In genomic region chr1:22875240-22875639, GRCh38 we compare ENCODE assay signal across 18 cellular contexts.
"Had no signal": no experiment of that assay in that cellular context is flagged by ENCODE, and none has a peak within 500 bp of the region (broad histone marks: within the 10 kb centered on the region; RNA-seq: fewer than 3 reads in every experiment).

No MANE protein-coding gene starts in this region.

- H3K27ac Mint-ChIP-seq: activated B cell treated with CpG ODN at 0.5 μM for 24 hours; activated CD4-positive, alpha-beta memory T cell treated with anti-CD3 and anti-CD28 coated beads for 36 hours; activated CD4-positive, alpha-beta T cell treated with anti-CD3 and anti-CD28 coated beads for 36 hours; activated naive CD4-positive, alpha-beta T cell treated with anti-CD3 and anti-CD28 coated beads, Interleukin-2, amount 10 ng/mL, durations not matched to agents 7 days and 5 days; natural killer cell treated with Interleukin-12 subunit alpha and Interleukin-12 subunit beta and Interleukin-15 and Interleukin-18, amount 100 ng/mL, for 72 hours; T-helper 17 cell had no signal

- H3K36me3 ChIP-seq: spleen had no signal

- H3K36me3 Mint-ChIP-seq: activated CD4-positive, alpha-beta memory T cell treated with anti-CD3 and anti-CD28 coated beads for 36 hours; activated naive CD4-positive, alpha-beta T cell treated with anti-CD3 and anti-CD28 coated beads, Interleukin-2, amount 10 ng/mL, durations not matched to agents 7 days and 5 days; natural killer cell treated with Interleukin-12 subunit alpha and Interleukin-12 subunit beta and Interleukin-15 and Interleukin-18, amount 100 ng/mL, for 72 hours had no signal

- H3K9me3 ChIP-seq: spleen, testis had no signal

- H3K4me3 ChIP-seq: spleen, testis had no signal

- H3K4me3 Mint-ChIP-seq: activated B cell treated with CpG ODN at 0.5 μM for 24 hours; activated CD4-positive, alpha-beta memory T cell treated with anti-CD3 and anti-CD28 coated beads for 36 hours; activated CD4-positive, alpha-beta T cell treated with anti-CD3 and anti-CD28 coated beads for 36 hours; activated naive CD4-positive, alpha-beta T cell treated with anti-CD3 and anti-CD28 coated beads, Interleukin-2, amount 10 ng/mL, durations not matched to agents 7 days and 5 days; natural killer cell treated with Interleukin-12 subunit alpha and Interleukin-12 subunit beta and Interleukin-15 and Interleukin-18, amount 100 ng/mL, for 72 hours; T-helper 17 cell had no signal

- H3K27ac ChIP-seq: spleen, testis had no signal

- DNase-seq: activated B cell treated with CpG ODN at 0.5 μM for 24 hours; activated CD4-positive, alpha-beta memory T cell treated with anti-CD3 and anti-CD28 coated beads for 36 hours; activated CD4-positive, alpha-beta T cell treated with anti-CD3 and anti-CD28 coated beads for 36 hours; activated naive CD4-positive, alpha-beta T cell treated with anti-CD3 and anti-CD28 coated beads, Interleukin-2, amount 10 ng/mL, durations not matched to agents 7 days and 5 days; activated T-cell treated with anti-CD3 and anti-CD28 coated beads, Interleukin-2, amount 50 U/mL, for 48 hours; amygdala; cortex of kidney; effector CD8-positive, alpha-beta T cell; foreskin melanocyte; spleen; stimulated activated CD4-positive, alpha-beta T cell treated with anti-CD3 and anti-CD28 coated beads, Interleukin-4, amount 100 ng/mL, for 1 hour; stimulated activated naive CD4-positive, alpha-beta T cell; SW 1271; T-helper 17 cell; testis; trophoblast cell had no signal

- ATAC-seq: activated CD4-positive, alpha-beta T cell treated with anti-CD3 and anti-CD28 coated beads for 36 hours; esophagus mucosa; natural killer cell treated with Interleukin-12 subunit alpha and Interleukin-12 subunit beta and Interleukin-15 and Interleukin-18, amount 100 ng/mL, for 72 hours; T-helper 17 cell had no signal

- H3K9me3 Mint-ChIP-seq: activated B cell treated with CpG ODN at 0.5 μM for 24 hours; activated CD4-positive, alpha-beta memory T cell treated with anti-CD3 and anti-CD28 coated beads for 36 hours; activated naive CD4-positive, alpha-beta T cell treated with anti-CD3 and anti-CD28 coated beads, Interleukin-2, amount 10 ng/mL, durations not matched to agents 7 days and 5 days; natural killer cell treated with Interleukin-12 subunit alpha and Interleukin-12 subunit beta and Interleukin-15 and Interleukin-18, amount 100 ng/mL, for 72 hours had no signal

- H3K27me3 Mint-ChIP-seq: activated CD4-positive, alpha-beta memory T cell treated with anti-CD3 and anti-CD28 coated beads for 36 hours; natural killer cell treated with Interleukin-12 subunit alpha and Interleukin-12 subunit beta and Interleukin-15 and Interleukin-18, amount 100 ng/mL, for 72 hours had no signal

- H3K4me1 Mint-ChIP-seq: activated B cell treated with CpG ODN at 0.5 μM for 24 hours; activated CD4-positive, alpha-beta T cell treated with anti-CD3 and anti-CD28 coated beads for 36 hours; activated naive CD4-positive, alpha-beta T cell treated with anti-CD3 and anti-CD28 coated beads, Interleukin-2, amount 10 ng/mL, durations not matched to agents 7 days and 5 days; T-helper 17 cell had no signal

- H3K27me3 ChIP-seq: testis had no signal
